In genomic region chr1:218646288-218646687, GRCh38 we compare ENCODE assay signal across 16 cellular contexts.
DNase-seq lines count a peak whose midpoint lies in the region; ATAC-seq, FAIRE-seq and TF ChIP-seq lines count a peak whose summit lies in the region.
"Had no signal": no experiment of that assay in that cellular context is flagged by ENCODE, and none has a peak within 500 bp of the region (broad histone marks: within the 10 kb centered on the region; RNA-seq: fewer than 3 reads in every experiment).

No MANE protein-coding gene starts in this region.

- POLR2A ChIA-PET in A549 (lab: Yijun Ruan, JAX): no interaction called here

- H3K9ac ChIP-seq in keratinocyte (ENCODE audit: control insufficient read depth, extremely low read depth, insufficient read depth, low read length) (no peak overlapping the region), neural progenitor cell (no peak overlapping the region)

- 16% methylated on average over 4 of the region's 4 CpGs for WGBS in A549 (ENCODE audit: missing lambda C conversion rate)

- H3K4me1 Mint-ChIP-seq in neural progenitor cell: peaks cover 7% of the 10 kb centered on the region
- H3K4me1 Mint-ChIP-seq: B cell had no signal

- DNase-seq in A549 (ENCODE audit: low read depth in 1 of 2, low spot score in 1 of 2) (peak in 1 of 2 experiments; percentile 74), LNCaP clone FGC (ENCODE audit: low read depth) (peak; percentile 88), keratinocyte (ENCODE audit: low read depth, low spot score) (no peak), neural progenitor cell (ENCODE audit: low spot score) (no peak), T-helper 2 cell (no peak), cerebellar cortex (ENCODE audit: low spot score) (no peak)
- no peak for DNase-seq in NK-92 treated with Interleukin-12 subunit alpha and Interleukin-12 subunit beta, amount 100 ng/mL, for 24 hours (lab: John Stamatoyannopoulos, UW)
- DNase-seq: DMS79, KG1, NCI-H1092 treated with DMSO at 0.1 percent for 48 hours, NCI-H2029 treated with DMSO at 0.1 percent for 48 hours, NCI-H2171, NCI-H345, NCI-H524 had no signal

- H3K36me3 Mint-ChIP-seq in neural progenitor cell: no peaks in the 10 kb centered on the region

- H3K36me3 ChIP-seq in keratinocyte (ENCODE audit: control insufficient read depth in 2 of 2, extremely low read depth in 1 of 2, insufficient read depth in 2 of 2, low read length in 2 of 2) (no peaks in the 10 kb centered on the region), neural progenitor cell (no peaks in the 10 kb centered on the region)

- no peaks in the 10 kb centered on the region for H3K27me3 ChIP-seq in keratinocyte (ENCODE audit: control insufficient read depth, extremely low read depth, insufficient read depth, low read length)
- H3K27me3 ChIP-seq in neural progenitor cell: no peaks in the 10 kb centered on the region

- H3K4me1 ChIP-seq in A549: peaks cover 25% of the 10 kb centered on the region
- no peaks in the 10 kb centered on the region for H3K4me1 ChIP-seq in keratinocyte (ENCODE audit: control insufficient read depth, extremely low read depth, insufficient read depth, low read length)
- H3K4me1 ChIP-seq in neural progenitor cell: peaks cover 5% of the 10 kb centered on the region

- H3K4me3 Mint-ChIP-seq in neural progenitor cell: no peak overlapping the region
- H3K4me3 Mint-ChIP-seq: B cell had no signal

- H2AFZ ChIP-seq in keratinocyte (ENCODE audit: control insufficient read depth, low read length) (no peak overlapping the region), neural progenitor cell (replicated peaks) (peak overlapping the region; percentile 44)

- dilution Hi-C loops in keratinocyte (cut with MboI; ENCODE audit: extremely low pct_ligation_motif_present, low sequenced_read_pairs): no loop called here

- H3K27ac ChIP-seq in A549 (peak overlapping the region; percentile 46 to 71), keratinocyte (ENCODE audit: control insufficient read depth, insufficient read depth, low read length) (no peak overlapping the region), neural progenitor cell (no peak overlapping the region)

- H3F3A ChIP-seq in neural progenitor cell (ENCODE audit: low read depth): peaks cover 4% of the 10 kb centered on the region

- no peaks in the 10 kb centered on the region for H3K9me3 ChIP-seq in A549
- H3K9me3 ChIP-seq in keratinocyte (ENCODE audit: control insufficient read depth, low read depth, low read length): no peaks in the 10 kb centered on the region
- H3K9me3 ChIP-seq in neural progenitor cell (ENCODE audit: low read depth): no peaks in the 10 kb centered on the region

- H3K9me3 Mint-ChIP-seq in neural progenitor cell: no peaks in the 10 kb centered on the region

- H3K27ac Mint-ChIP-seq in neural progenitor cell: no peak overlapping the region
- H3K27ac Mint-ChIP-seq: B cell had no signal

- no peak for TF ChIP-seq CTCF in A549 (IDR thresholded peaks at IDR 0.05)
- TF ChIP-seq CTCF in LNCaP clone FGC (IDR thresholded peaks at IDR 0.05; ENCODE audit: control insufficient read depth, extremely low read depth, insufficient read depth): no peak
- no peak for TF ChIP-seq CTCF in keratinocyte (optimal IDR thresholded peaks at IDR 0.05 in 1 of 3, IDR thresholded peaks at IDR 0.05 in 1 of 3, conservative IDR thresholded peaks at IDR 0.05 in 1 of 3; ENCODE audit: extremely low read depth in 1 of 3, insufficient read depth in 2 of 3, low read length in 3 of 3)
- TF ChIP-seq CTCF in neural progenitor cell (IDR thresholded peaks at IDR 0.05): no peak

- H4K20me1 ChIP-seq in keratinocyte (ENCODE audit: control insufficient read depth, extremely low read depth, insufficient read depth, low read length) (no peaks in the 10 kb centered on the region), neural progenitor cell (ENCODE audit: low read depth) (no peaks in the 10 kb centered on the region)

- ATAC-seq in A549 (peak in 1 of 2 experiments; percentile 93; a peak in 3 of 6 replicates), SK-N-SH treated with all-trans-retinoic acid at 6 μM for 48 hours (no peak)

- no peaks in the 10 kb centered on the region for H3K27me3 Mint-ChIP-seq in neural progenitor cell (ENCODE audit: insufficient read depth, low read depth)
- H3K27me3 Mint-ChIP-seq: B cell had no signal

- no peak for TF ChIP-seq POLR2A in A549 (IDR thresholded peaks at IDR 0.05; ENCODE audit: low read length)

- CTCF ChIA-PET in A549 (lab: Yijun Ruan, JAX): no interaction called here

- no peaks in the 10 kb centered on the region for H3K9me1 ChIP-seq in keratinocyte (ENCODE audit: control insufficient read depth, extremely low read depth, insufficient read depth, low read length)

- no peak; a peak in 2 of 5 replicates for TF ChIP-seq RAD21 in A549 (conservative IDR thresholded peaks at IDR 0.05 in 1 of 2, IDR thresholded peaks at IDR 0.05 in 1 of 2)

- no peak for TF ChIP-seq EP300 in A549 (IDR thresholded peaks at IDR 0.05)

- H3K4me3 ChIP-seq in A549 (no peak overlapping the region), LNCaP clone FGC (ENCODE audit: low read depth, low read length) (peak overlapping the region; percentile 6; the same call in 1 of the 2 replicates), keratinocyte (ENCODE audit: control insufficient read depth in 2 of 3, extremely low read depth in 1 of 3, insufficient read depth in 2 of 3, low read depth in 1 of 3, low read length in 3 of 3) (no peak overlapping the region), neural progenitor cell (no peak overlapping the region)

- FAIRE-seq in A549 (lab: Jason Lieb, UNC) (peak; percentile 43), keratinocyte (lab: Jason Lieb, UNC) (peak; percentile 39)

- H3K4me2 ChIP-seq in A549 (peak overlapping the region; percentile 47), keratinocyte (ENCODE audit: control insufficient read depth, extremely low read depth, insufficient read depth, low read depth, low read length) (no peak overlapping the region), neural progenitor cell (no peak overlapping the region)

- H3K79me2 ChIP-seq in keratinocyte (ENCODE audit: control insufficient read depth, insufficient read depth, low read length) (no peaks in the 10 kb centered on the region), neural progenitor cell (ENCODE audit: low read depth) (no peaks in the 10 kb centered on the region)

TF ChIP-seq in A549, 52 proteins besides CTCF, POLR2A, EP300 and RAD21:
- TF ChIP-seq EHMT2 (IDR thresholded peaks at IDR 0.05; ENCODE audit: low read depth): no peak
- TF ChIP-seq JUN (IDR thresholded peaks at IDR 0.05): no peak
- 0 out of 3 replicates have a peak, but pooled peaks have one; percentile 9 for TF ChIP-seq SMC3 (IDR thresholded peaks at IDR 0.05)

TF ChIP-seq in SK-N-SH treated with all-trans-retinoic acid at 6 μM for 48 hours, 23 proteins besides CTCF, POLR2A, EP300 and RAD21 (continues in another document):
- TF ChIP-seq, protein P1, sequence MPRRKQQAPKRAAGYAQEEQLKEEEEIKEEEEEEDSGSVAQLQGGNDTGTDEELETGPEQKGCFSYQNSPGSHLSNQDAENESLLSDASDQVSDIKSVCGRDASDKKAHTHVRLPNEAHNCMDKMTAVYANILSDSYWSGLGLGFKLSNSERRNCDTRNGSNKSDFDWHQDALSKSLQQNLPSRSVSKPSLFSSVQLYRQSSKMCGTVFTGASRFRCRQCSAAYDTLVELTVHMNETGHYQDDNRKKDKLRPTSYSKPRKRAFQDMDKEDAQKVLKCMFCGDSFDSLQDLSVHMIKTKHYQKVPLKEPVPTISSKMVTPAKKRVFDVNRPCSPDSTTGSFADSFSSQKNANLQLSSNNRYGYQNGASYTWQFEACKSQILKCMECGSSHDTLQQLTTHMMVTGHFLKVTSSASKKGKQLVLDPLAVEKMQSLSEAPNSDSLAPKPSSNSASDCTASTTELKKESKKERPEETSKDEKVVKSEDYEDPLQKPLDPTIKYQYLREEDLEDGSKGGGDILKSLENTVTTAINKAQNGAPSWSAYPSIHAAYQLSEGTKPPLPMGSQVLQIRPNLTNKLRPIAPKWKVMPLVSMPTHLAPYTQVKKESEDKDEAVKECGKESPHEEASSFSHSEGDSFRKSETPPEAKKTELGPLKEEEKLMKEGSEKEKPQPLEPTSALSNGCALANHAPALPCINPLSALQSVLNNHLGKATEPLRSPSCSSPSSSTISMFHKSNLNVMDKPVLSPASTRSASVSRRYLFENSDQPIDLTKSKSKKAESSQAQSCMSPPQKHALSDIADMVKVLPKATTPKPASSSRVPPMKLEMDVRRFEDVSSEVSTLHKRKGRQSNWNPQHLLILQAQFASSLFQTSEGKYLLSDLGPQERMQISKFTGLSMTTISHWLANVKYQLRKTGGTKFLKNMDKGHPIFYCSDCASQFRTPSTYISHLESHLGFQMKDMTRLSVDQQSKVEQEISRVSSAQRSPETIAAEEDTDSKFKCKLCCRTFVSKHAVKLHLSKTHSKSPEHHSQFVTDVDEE (CRISPR knock-in tag; IDR thresholded peaks at IDR 0.05): no peak
- TF ChIP-seq, protein P2, sequence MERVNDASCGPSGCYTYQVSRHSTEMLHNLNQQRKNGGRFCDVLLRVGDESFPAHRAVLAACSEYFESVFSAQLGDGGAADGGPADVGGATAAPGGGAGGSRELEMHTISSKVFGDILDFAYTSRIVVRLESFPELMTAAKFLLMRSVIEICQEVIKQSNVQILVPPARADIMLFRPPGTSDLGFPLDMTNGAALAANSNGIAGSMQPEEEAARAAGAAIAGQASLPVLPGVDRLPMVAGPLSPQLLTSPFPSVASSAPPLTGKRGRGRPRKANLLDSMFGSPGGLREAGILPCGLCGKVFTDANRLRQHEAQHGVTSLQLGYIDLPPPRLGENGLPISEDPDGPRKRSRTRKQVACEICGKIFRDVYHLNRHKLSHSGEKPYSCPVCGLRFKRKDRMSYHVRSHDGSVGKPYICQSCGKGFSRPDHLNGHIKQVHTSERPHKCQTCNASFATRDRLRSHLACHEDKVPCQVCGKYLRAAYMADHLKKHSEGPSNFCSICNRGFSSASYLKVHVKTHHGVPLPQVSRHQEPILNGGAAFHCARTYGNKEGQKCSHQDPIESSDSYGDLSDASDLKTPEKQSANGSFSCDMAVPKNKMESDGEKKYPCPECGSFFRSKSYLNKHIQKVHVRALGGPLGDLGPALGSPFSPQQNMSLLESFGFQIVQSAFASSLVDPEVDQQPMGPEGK (CRISPR knock-in tag; IDR thresholded peaks at IDR 0.05; ENCODE audit: borderline replicate concordance): no peak
- TF ChIP-seq TOX (CRISPR knock-in tag; IDR thresholded peaks at IDR 0.05; ENCODE audit: borderline replicate concordance) (no peak), RARB (CRISPR knock-in tag; IDR thresholded peaks at IDR 0.05) (no peak), ZNF565 (CRISPR knock-in tag; conservative IDR thresholded peaks at IDR 0.05; ENCODE audit: low read depth) (no peak)

Comparison
In these comparisons a context has a peak if more than half of its experiments do, and no peak if none do; other contexts are left out.
1. H3K27ac ChIP-seq: peak in A549 (2 of 2); none in keratinocyte (single experiment) and neural progenitor cell (single experiment).